In the genomic region with DNA sequence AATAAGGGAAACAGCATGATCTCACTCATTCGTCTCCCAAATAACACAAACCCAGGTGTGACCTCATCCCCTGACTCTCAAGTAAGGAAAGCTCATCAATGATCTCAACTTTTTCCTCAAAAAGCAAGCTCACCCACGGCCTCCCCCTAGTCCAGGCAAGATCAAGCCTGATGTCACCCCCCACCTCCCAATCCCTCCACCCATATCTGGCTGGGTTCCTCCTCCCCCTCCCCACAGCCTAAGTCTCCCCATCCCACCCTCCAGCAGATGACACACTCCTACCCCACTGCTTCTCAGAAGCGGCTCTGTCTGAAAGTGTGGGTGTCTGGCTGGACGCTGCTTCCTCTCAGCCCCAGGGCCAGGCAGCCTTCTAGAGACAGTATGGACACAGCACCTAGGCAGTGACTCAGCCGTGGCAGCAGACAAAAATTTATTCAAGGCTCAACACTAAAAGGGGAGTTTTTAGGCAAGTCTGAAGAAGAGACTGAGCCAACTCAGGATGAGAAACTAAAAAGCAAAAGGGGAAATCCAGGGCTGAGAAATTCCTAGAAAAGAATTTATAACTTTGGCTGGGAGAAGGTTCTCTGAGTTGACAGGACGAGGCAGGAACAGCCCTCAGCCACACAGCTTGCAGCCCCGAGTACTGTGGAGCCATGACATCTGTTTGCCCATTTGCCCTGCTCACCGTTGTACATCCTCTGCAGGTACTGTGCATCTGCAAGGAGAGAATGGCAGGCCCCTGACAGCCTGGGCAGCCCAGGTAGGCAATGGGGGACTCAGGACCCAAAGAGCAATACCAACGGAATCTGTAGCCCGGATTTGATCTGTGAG, we compare ENCODE assay signal across 9 cellular contexts.
A peak's percentile ranks its signal among the peaks of the same experiment; 100 is the strongest.
DNase-seq lines count a peak whose midpoint lies in the region; ATAC-seq and TF ChIP-seq lines count a peak whose summit lies in the region.
"Had no signal": no experiment of that assay in that cellular context is flagged by ENCODE, and none has a peak within 500 bp of the region (broad histone marks: within the 10 kb centered on the region; RNA-seq: fewer than 3 reads in every experiment).

No MANE protein-coding gene starts in this region.

- peak; percentile 75 for DNase-seq in Daoy (ENCODE audit: low read depth)
- peak; percentile 74 for DNase-seq in natural killer cell treated with Interleukin-12 subunit alpha and Interleukin-12 subunit beta and Interleukin-15 and Interleukin-18, amount 100 ng/mL, for 72 hours (ENCODE audit: low spot score)
- DNase-seq in CD14-positive monocyte (ENCODE audit: low spot score) = no peak
- no peak for DNase-seq in KG1 (lab: John Stamatoyannopoulos, UW)
- DNase-seq in DMS79 (lab: John Stamatoyannopoulos, UW) = no peak
- DNase-seq: NCI-H446 had no signal

- peaks cover 40% of the 10 kb centered on the region for H3K4me1 Mint-ChIP-seq in activated naive CD4-positive, alpha-beta T cell treated with anti-CD3 and anti-CD28 coated beads, Interleukin-2, amount 50 U/mL, for 24 hours
- peaks cover 50 to 54% of the 10 kb centered on the region in 2 donors for H3K4me1 Mint-ChIP-seq in natural killer cell treated with Interleukin-12 subunit alpha and Interleukin-12 subunit beta and Interleukin-15 and Interleukin-18, amount 100 ng/mL, for 72 hours (ENCODE audit: low read depth in 2 of 2)
- peaks cover 16% of the 10 kb centered on the region for H3K4me1 Mint-ChIP-seq in CD14-positive monocyte

- ATAC-seq in HG03045 (IDR thresholded peaks at IDR 0.05; ENCODE audit: unreplicated experiment) = peak; percentile 77
- peak; percentile 90 to 93 for ATAC-seq in natural killer cell treated with Interleukin-12 subunit alpha and Interleukin-12 subunit beta and Interleukin-15 and Interleukin-18, amount 100 ng/mL, for 72 hours
- ATAC-seq in HG03108 (IDR thresholded peaks at IDR 0.05; ENCODE audit: unreplicated experiment) = no peak

- intact Hi-C loops in CD14-positive monocyte (cut with micrococcal nuclease) = no loop called here

- H3K27me3 Mint-ChIP-seq in activated naive CD4-positive, alpha-beta T cell treated with anti-CD3 and anti-CD28 coated beads, Interleukin-2, amount 50 U/mL, for 24 hours = no peaks in the 10 kb centered on the region
- no peaks in the 10 kb centered on the region for H3K27me3 Mint-ChIP-seq in natural killer cell treated with Interleukin-12 subunit alpha and Interleukin-12 subunit beta and Interleukin-15 and Interleukin-18, amount 100 ng/mL, for 72 hours
- peaks cover 0 to 2% (median 1%) of the 10 kb centered on the region in 3 donors for H3K27me3 Mint-ChIP-seq in CD14-positive monocyte (ENCODE audit: low read depth in 3 of 3)

- peak overlapping the region; percentile 63 for H3K4me3 Mint-ChIP-seq in activated naive CD4-positive, alpha-beta T cell treated with anti-CD3 and anti-CD28 coated beads, Interleukin-2, amount 50 U/mL, for 24 hours
- H3K4me3 Mint-ChIP-seq in natural killer cell treated with Interleukin-12 subunit alpha and Interleukin-12 subunit beta and Interleukin-15 and Interleukin-18, amount 100 ng/mL, for 72 hours = peak overlapping the region; percentile 72
- no peak overlapping the region for H3K4me3 Mint-ChIP-seq in CD14-positive monocyte

- no peak for TF ChIP-seq CTCF in CD14-positive monocyte (IDR thresholded peaks at IDR 0.05)

- H3K27ac Mint-ChIP-seq in activated naive CD4-positive, alpha-beta T cell treated with anti-CD3 and anti-CD28 coated beads, Interleukin-2, amount 50 U/mL, for 24 hours = peak overlapping the region; percentile 90
- H3K27ac Mint-ChIP-seq in natural killer cell treated with Interleukin-12 subunit alpha and Interleukin-12 subunit beta and Interleukin-15 and Interleukin-18, amount 100 ng/mL, for 72 hours = peak overlapping the region; percentile 79 to 81
- peak overlapping the region in 2 of 7 donors; percentile 38 to 55 for H3K27ac Mint-ChIP-seq in CD14-positive monocyte

- no peaks in the 10 kb centered on the region for H3K9me3 Mint-ChIP-seq in activated naive CD4-positive, alpha-beta T cell treated with anti-CD3 and anti-CD28 coated beads, Interleukin-2, amount 50 U/mL, for 24 hours
- H3K9me3 Mint-ChIP-seq in natural killer cell treated with Interleukin-12 subunit alpha and Interleukin-12 subunit beta and Interleukin-15 and Interleukin-18, amount 100 ng/mL, for 72 hours = no peaks in the 10 kb centered on the region
- peaks cover 0 to 2% (median 0%) of the 10 kb centered on the region in 7 donors for H3K9me3 Mint-ChIP-seq in CD14-positive monocyte

- no peaks in the 10 kb centered on the region for H3K36me3 Mint-ChIP-seq in activated naive CD4-positive, alpha-beta T cell treated with anti-CD3 and anti-CD28 coated beads, Interleukin-2, amount 50 U/mL, for 24 hours
- no peaks in the 10 kb centered on the region for H3K36me3 Mint-ChIP-seq in natural killer cell treated with Interleukin-12 subunit alpha and Interleukin-12 subunit beta and Interleukin-15 and Interleukin-18, amount 100 ng/mL, for 72 hours
- H3K36me3 Mint-ChIP-seq in CD14-positive monocyte = peaks cover 3 to 7% of the 10 kb centered on the region in 2 donors

Comparison
In these comparisons a context has a peak if more than half of its experiments do, and no peak if none do; other contexts are left out.
1. DNase-seq: peak in Daoy (single experiment) and natural killer cell treated with Interleukin-12 subunit alpha and Interleukin-12 subunit beta and Interleukin-15 and Interleukin-18, amount 100 ng/mL, for 72 hours (single experiment); none in CD14-positive monocyte (single experiment), KG1 (single experiment) and DMS79 (single experiment).
2. H3K4me3 Mint-ChIP-seq: peak in activated naive CD4-positive, alpha-beta T cell treated with anti-CD3 and anti-CD28 coated beads, Interleukin-2, amount 50 U/mL, for 24 hours (single experiment) and natural killer cell treated with Interleukin-12 subunit alpha and Interleukin-12 subunit beta and Interleukin-15 and Interleukin-18, amount 100 ng/mL, for 72 hours (single experiment); none in CD14-positive monocyte (0 of 2).